1 cellular context compared by ENCODE assay signal in genomic region chr3:12437223-12437605, GRCh38.
TF ChIP-seq lines count a peak whose summit lies in the region.

No MANE protein-coding gene starts in this region.

TF ChIP-seq in IMR-90, 13 proteins besides CTCF, POLR2A, EP300 and RAD21 (continued from another document):
- no peak for TF ChIP-seq USF2 (IDR thresholded peaks at IDR 0.05; ENCODE audit: low read depth, low read length)
- TF ChIP-seq ELK1 (IDR thresholded peaks at IDR 0.05; ENCODE audit: borderline replicate concordance, low read depth, low read length): no peak
TF ChIP-seq in IMR-90: peak in this region for 0.
